8 cellular contexts compared by ENCODE assay signal in the genomic region with DNA sequence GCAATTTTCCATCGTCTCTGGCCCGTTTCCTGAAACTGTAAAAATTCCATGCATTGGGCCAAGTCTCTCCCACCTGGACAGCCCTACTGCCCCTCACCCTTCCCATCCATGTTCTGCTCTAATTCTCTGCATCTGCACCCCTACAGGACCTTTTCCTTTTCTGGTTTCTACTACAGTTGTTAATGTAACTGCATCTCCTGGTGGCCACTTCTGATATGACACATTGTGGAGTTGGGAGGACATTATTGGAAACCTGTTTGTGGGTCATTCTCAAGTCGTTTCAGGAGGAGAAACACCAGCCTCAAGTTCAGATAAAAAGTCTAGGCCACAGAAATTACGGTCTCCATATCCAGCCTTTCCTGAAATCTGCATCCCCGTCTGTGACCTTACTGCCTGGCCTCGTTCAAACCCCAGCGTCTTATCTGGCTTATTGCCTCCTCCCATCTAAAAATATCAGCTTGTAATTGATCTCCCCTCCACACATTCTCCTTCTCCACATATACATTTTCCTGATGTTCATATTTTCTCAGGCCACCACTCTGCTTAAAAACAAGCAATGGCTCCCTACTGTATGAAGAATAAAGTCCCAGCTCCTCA. TPM values are rescaled to one million over a fixed set of nuclear protein-coding genes. Genes with fewer than 3 reads are reported as not detected.
DNase-seq lines count a peak whose midpoint lies in the region; TF ChIP-seq lines count a peak whose summit lies in the region.

No MANE protein-coding gene starts in this region.

- H3K9ac ChIP-seq in parathyroid adenoma, result no peak overlapping the region

- no peak overlapping the region for H2AFZ ChIP-seq in parathyroid adenoma

- H3K27ac ChIP-seq in 22Rv1 (no peak overlapping the region), parathyroid adenoma (no peak overlapping the region)

- DNase-seq in Daoy (ENCODE audit: low read depth), result peak; percentile 60
- DNase-seq in Jurkat, Clone E6-1 (ENCODE audit: low read depth, low spot score), result peak; percentile 42
- DNase-seq in fibroblast of the aortic adventitia (ENCODE audit: low read depth), result peak; percentile 81
- DNase-seq in GF-D8 (lab: John Stamatoyannopoulos, UW), result no peak
- no peak for DNase-seq in NCI-H128 (lab: John Stamatoyannopoulos, UW; ENCODE audit: unreplicated experiment)

- H3K4me2 ChIP-seq in parathyroid adenoma (ENCODE audit: low read length), result no peak overlapping the region

- no peaks in the 10 kb centered on the region for H3K9me3 ChIP-seq in parathyroid adenoma (ENCODE audit: control insufficient read depth, low read length)

- no peaks in the 10 kb centered on the region for H3K27me3 ChIP-seq in parathyroid adenoma (ENCODE audit: control insufficient read depth, insufficient read depth, low read length)

- no peaks in the 10 kb centered on the region for H3K36me3 ChIP-seq in parathyroid adenoma (ENCODE audit: control insufficient read depth, insufficient read depth, low read length)

- H3K79me2 ChIP-seq in parathyroid adenoma, result no peaks in the 10 kb centered on the region

- H3K4me1 ChIP-seq in parathyroid adenoma, result no peaks in the 10 kb centered on the region

- H3K4me3 ChIP-seq in Jurkat, Clone E6-1 (ENCODE audit: low read length), result no peak overlapping the region
- H3K4me3 ChIP-seq in WI38 (ENCODE audit: low read depth, low read length) (no peak overlapping the region), fibroblast of the aortic adventitia (ENCODE audit: low read depth, low read length) (no peak overlapping the region), parathyroid adenoma (ENCODE audit: low read depth, low read length) (no peak overlapping the region)

- peak; percentile 87 for TF ChIP-seq CTCF in 22Rv1 (IDR thresholded peaks at IDR 0.05)
- TF ChIP-seq CTCF in WI38 (IDR thresholded peaks at IDR 0.05; ENCODE audit: low read depth, low read length), result peak; percentile 98
- peak; percentile 97 for TF ChIP-seq CTCF in fibroblast of the aortic adventitia (IDR thresholded peaks at IDR 0.05; ENCODE audit: insufficient read depth, low read length)
- peak; percentile 73 for TF ChIP-seq CTCF in parathyroid adenoma (IDR thresholded peaks at IDR 0.05)

RNA-seq across cellular contexts. Expression of a gene that starts 37.6 kb away (rescaled TPM):
- 116 and 250 TPM in 2 replicates for total RNA-seq in Daoy (2014; rRNA removed; shearing (Covaris generic))
- 1.1 TPM for polyA plus RNA-seq in Jurkat, Clone E6-1 (2012; ENCODE audit: insufficient read depth, insufficient read length)
- 19.1 and 244 TPM in 2 replicates for total RNA-seq in fibroblast of the aortic adventitia (ENCODE audit: low replicate concordance)

Comparison
In these comparisons a context has a peak if more than half of its experiments do, and no peak if none do; other contexts are left out.
1. DNase-seq: peak in Daoy (single experiment), Jurkat, Clone E6-1 (single experiment) and fibroblast of the aortic adventitia (single experiment); none in GF-D8 (single experiment) and NCI-H128 (single experiment).
2. Peak in every context shown above with its lines, with median percentiles within 50 percentile points of each other: CTCF ChIP-seq.